In the genomic region with DNA sequence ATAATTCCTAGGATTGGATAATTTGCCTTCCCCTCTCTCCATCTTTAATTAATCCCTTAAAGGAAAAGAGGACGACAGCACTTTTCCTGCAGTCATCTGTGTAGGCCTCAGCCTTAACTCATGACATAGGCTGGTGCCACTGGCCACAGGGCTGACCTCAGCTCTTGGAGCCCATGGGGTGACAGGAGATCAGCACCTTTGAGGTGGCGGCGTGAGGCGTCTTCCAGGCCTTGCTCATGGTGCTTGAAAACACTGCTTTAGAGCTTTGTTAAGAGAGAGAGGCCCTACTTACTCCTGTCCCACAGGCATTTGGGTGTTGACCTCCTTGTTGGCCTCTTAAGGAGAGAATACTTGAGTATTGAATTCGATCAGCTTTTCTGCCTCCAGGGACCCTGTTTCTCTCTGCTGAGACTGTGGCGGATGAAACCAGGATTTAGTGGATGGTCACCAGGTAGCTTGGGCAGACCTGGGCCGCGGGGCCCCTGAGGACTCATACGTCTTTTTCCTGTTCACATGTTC, we compare ENCODE assay signal across 12 cellular contexts. TPM values are rescaled to one million over a fixed set of nuclear protein-coding genes. Genes with fewer than 3 reads are reported as not detected.
DNase-seq lines count a peak whose midpoint lies in the region; ATAC-seq, FAIRE-seq and TF ChIP-seq lines count a peak whose summit lies in the region.
"Had no signal": no experiment of that assay in that cellular context is flagged by ENCODE, and none has a peak within 500 bp of the region (broad histone marks: within the 10 kb centered on the region; RNA-seq: fewer than 3 reads in every experiment).

No MANE protein-coding gene starts in this region.

- peaks cover 80% of the 10 kb centered on the region for H3K36me3 Mint-ChIP-seq in activated T-helper 17 cell treated with anti-CD3 and anti-CD28 coated beads, Interleukin-2, amount 50 U/mL, for 72 hours (ENCODE audit: low read depth)

- ATAC-seq in HG02852 (IDR thresholded peaks at IDR 0.05; ENCODE audit: unreplicated experiment) (peak; percentile 0), GM19452 (IDR thresholded peaks at IDR 0.05; ENCODE audit: unreplicated experiment) (no peak)
- peak; percentile 42 for ATAC-seq in activated T-helper 17 cell treated with anti-CD3 and anti-CD28 coated beads, Interleukin-2, amount 50 U/mL, for 72 hours (replicated peaks)
- ATAC-seq: gastroesophageal sphincter had no signal

- peak overlapping the region; percentile 79 for H3K27ac Mint-ChIP-seq in activated T-helper 17 cell treated with anti-CD3 and anti-CD28 coated beads, Interleukin-2, amount 50 U/mL, for 72 hours

- H3K9me3 Mint-ChIP-seq in activated T-helper 17 cell treated with anti-CD3 and anti-CD28 coated beads, Interleukin-2, amount 50 U/mL, for 72 hours: no peaks in the 10 kb centered on the region

- intact Hi-C loops in posterior vena cava (cut with DNase I): no loop called here

- H3K4me3 Mint-ChIP-seq in activated T-helper 17 cell treated with anti-CD3 and anti-CD28 coated beads, Interleukin-2, amount 50 U/mL, for 72 hours: peak overlapping the region; percentile 61

- H3K4me1 Mint-ChIP-seq in activated T-helper 17 cell treated with anti-CD3 and anti-CD28 coated beads, Interleukin-2, amount 50 U/mL, for 72 hours: peaks cover 51% of the 10 kb centered on the region

- peak; percentile 14 for FAIRE-seq in GM12892 (lab: Jason Lieb, UNC)

- DNase-seq in GM12892 (ENCODE audit: insufficient read length): no peak
- peak; percentile 32 for DNase-seq in posterior vena cava (ENCODE audit: low spot score)
- DNase-seq in C1 segment of cervical spinal cord (lab: John Stamatoyannopoulos, UW): no peak
- DNase-seq in NCI-H2029 (lab: John Stamatoyannopoulos, UW): no peak
- DNase-seq: DMS153, IMR-90, NCI-H146, NCI-H526 treated with DMSO at 0.1 percent for 48 hours had no signal

- 0 out of 2 replicates have a peak, but pooled peaks have one; percentile 27 for TF ChIP-seq POLR2A in GM12892 (IDR thresholded peaks at IDR 0.05; ENCODE audit: low read depth, low read length)

- H3K27me3 Mint-ChIP-seq in activated T-helper 17 cell treated with anti-CD3 and anti-CD28 coated beads, Interleukin-2, amount 50 U/mL, for 72 hours: no peaks in the 10 kb centered on the region

RNA-seq across cellular contexts. Expression of a gene that starts 23.4 kb away (rescaled TPM):
- 18.4 TPM for polyA plus RNA-seq in GM12892 (2012; ENCODE audit: missing spikeins)
- 10 to 100 TPM; 39.0 to 52.4 TPM for total RNA-seq in activated T-helper 17 cell treated with anti-CD3 and anti-CD28 coated beads, Interleukin-2, amount 50 U/mL, for 72 hours
- total RNA-seq in posterior vena cava: 10 to 100 TPM; 20.8 to 24.3 TPM
